In genomic region chr4:54077812-54078211, GRCh38 we compare ENCODE assay signal across 20 cellular contexts. TPM values are rescaled to one million over a fixed set of nuclear protein-coding genes. Genes with fewer than 3 reads are reported as not detected.
A peak's percentile ranks its signal among the peaks of the same experiment; 100 is the strongest.
DNase-seq lines count a peak whose midpoint lies in the region; ATAC-seq and TF ChIP-seq lines count a peak whose summit lies in the region.
"Had no signal": no experiment of that assay in that cellular context is flagged by ENCODE, and none has a peak within 500 bp of the region (broad histone marks: within the 10 kb centered on the region; RNA-seq: fewer than 3 reads in every experiment).

No MANE protein-coding gene starts in this region.

- H3K9me3 ChIP-seq in PC-3 (ENCODE audit: low read length): no peaks in the 10 kb centered on the region
- H3K9me3 ChIP-seq: esophagus muscularis mucosa, upper lobe of left lung had no signal

- H3K27me3 ChIP-seq in PC-3 (ENCODE audit: low read length): no peaks in the 10 kb centered on the region
- H3K27me3 ChIP-seq: upper lobe of left lung had no signal

- no peak overlapping the region for H3K9ac ChIP-seq in PC-3 (ENCODE audit: low read length)

- peak; percentile 17 for DNase-seq in activated CD4-positive, alpha-beta T cell treated with anti-CD3 and anti-CD28 coated beads for 36 hours
- DNase-seq in activated CD4-positive, alpha-beta T cell treated with anti-CD3 and anti-CD28 coated beads, Interleukin-2, amount 10 ng/mL, durations not matched to agents 7 days and 5 days: no peak
- DNase-seq in PC-3: peak; percentile 70
- peak; percentile 49 for DNase-seq in dedifferentiated amniotic fluid mesenchymal stem cell (ENCODE audit: extremely low spot score)
- DNase-seq in osteocyte (ENCODE audit: extremely low spot score, unreplicated experiment): no peak
- no peak for DNase-seq in immature natural killer cell
- DNase-seq: activated gamma-delta T cell; C1 segment of cervical spinal cord; DMS 273 treated with DMSO at 0.1 percent for 48 hours; Karpas-422; NCI-H1417 treated with DMSO at 0.1 percent for 48 hours; NCI-H2227 treated with DMSO at 0.1 percent for 48 hours; stimulated activated naive CD4-positive, alpha-beta T cell treated with Interleukin-2 at 50 U/mL for 16 hours; T-helper 17 cell; upper lobe of left lung had no signal

- peaks cover 36% of the 10 kb centered on the region for H3K4me1 ChIP-seq in PC-3 (ENCODE audit: insufficient read depth, low read length)

- CTCF ChIA-PET in activated CD4-positive, alpha-beta T cell treated with anti-CD3 and anti-CD28 coated beads for 36 hours (lab: Charles Lee): no interaction called here
- CTCF ChIA-PET in activated CD4-positive, alpha-beta T cell treated with anti-CD3 and anti-CD28 coated beads, Interleukin-2, amount 10 ng/mL, durations not matched to agents 7 days and 5 days (lab: Charles Lee): interaction anchor here (1.1 kb wide), 1 partner anchor 16 kb away, joined by 4 read pairs; no protein-coding TSS in a partner anchor
- CTCF ChIA-PET in PC-3 (lab: Charles Lee): no interaction called here

- no peaks in the 10 kb centered on the region for H3K79me2 ChIP-seq in PC-3 (ENCODE audit: low read length)

- no peak overlapping the region for H3K27ac Mint-ChIP-seq in activated CD4-positive, alpha-beta T cell treated with anti-CD3 and anti-CD28 coated beads for 36 hours
- H3K27ac Mint-ChIP-seq in activated CD4-positive, alpha-beta T cell treated with anti-CD3 and anti-CD28 coated beads, Interleukin-2, amount 10 ng/mL, durations not matched to agents 7 days and 5 days: no peak overlapping the region
- H3K27ac Mint-ChIP-seq in osteocyte (ENCODE audit: unreplicated experiment): peak overlapping the region; percentile 76
- H3K27ac Mint-ChIP-seq in immature natural killer cell: no peak overlapping the region
- H3K27ac Mint-ChIP-seq: T-helper 17 cell had no signal

- no TSS peak for BruUV-seq in PC-3 (replicated peaks; lab: Mats Ljungman, UMichigan)

- no peak overlapping the region for H2AFZ ChIP-seq in PC-3 (ENCODE audit: low read length)

- no peaks in the 10 kb centered on the region for H3K9me3 Mint-ChIP-seq in activated CD4-positive, alpha-beta T cell treated with anti-CD3 and anti-CD28 coated beads for 36 hours (ENCODE audit: low read depth)
- no peaks in the 10 kb centered on the region for H3K9me3 Mint-ChIP-seq in activated CD4-positive, alpha-beta T cell treated with anti-CD3 and anti-CD28 coated beads, Interleukin-2, amount 10 ng/mL, durations not matched to agents 7 days and 5 days
- no peaks in the 10 kb centered on the region for H3K9me3 Mint-ChIP-seq in osteocyte (ENCODE audit: unreplicated experiment)
- peaks cover 0 to 1% (median 0%) of the 10 kb centered on the region in 6 donors for H3K9me3 Mint-ChIP-seq in immature natural killer cell

- no peaks in the 10 kb centered on the region for H3K9me2 ChIP-seq in PC-3 (replicated peaks; ENCODE audit: low read length)

- H3K4me2 ChIP-seq in PC-3 (ENCODE audit: low read length): peak overlapping the region; percentile 3; the same call in 1 of the 2 replicates

- no peak overlapping the region for H3K27ac ChIP-seq in PC-3 (ENCODE audit: low read length)
- H3K27ac ChIP-seq: 22Rv1, esophagus muscularis mucosa, upper lobe of left lung had no signal

- TF ChIP-seq CTCF in PC-3 (conservative IDR thresholded peaks at IDR 0.05; ENCODE audit: low read depth, low read length): no peak
- no peak for TF ChIP-seq CTCF in osteocyte (IDR thresholded peaks at IDR 0.05)

- no peak overlapping the region for H3K4me3 ChIP-seq in PC-3 (ENCODE audit: low read length)
- H3K4me3 ChIP-seq: esophagus muscularis mucosa, upper lobe of left lung had no signal

- no peaks in the 10 kb centered on the region for H3K4me1 Mint-ChIP-seq in activated CD4-positive, alpha-beta T cell treated with anti-CD3 and anti-CD28 coated beads for 36 hours
- H3K4me1 Mint-ChIP-seq in activated CD4-positive, alpha-beta T cell treated with anti-CD3 and anti-CD28 coated beads, Interleukin-2, amount 10 ng/mL, durations not matched to agents 7 days and 5 days: no peaks in the 10 kb centered on the region
- H3K4me1 Mint-ChIP-seq in osteocyte (ENCODE audit: unreplicated experiment): peaks cover 66% of the 10 kb centered on the region
- no peaks in the 10 kb centered on the region for H3K4me1 Mint-ChIP-seq in immature natural killer cell
- H3K4me1 Mint-ChIP-seq: T-helper 17 cell had no signal

- H3K27me3 Mint-ChIP-seq in activated CD4-positive, alpha-beta T cell treated with anti-CD3 and anti-CD28 coated beads for 36 hours: peaks cover 15% of the 10 kb centered on the region
- H3K27me3 Mint-ChIP-seq in activated CD4-positive, alpha-beta T cell treated with anti-CD3 and anti-CD28 coated beads, Interleukin-2, amount 10 ng/mL, durations not matched to agents 7 days and 5 days: peaks cover 8% of the 10 kb centered on the region
- no peaks in the 10 kb centered on the region for H3K27me3 Mint-ChIP-seq in osteocyte (ENCODE audit: unreplicated experiment)
- H3K27me3 Mint-ChIP-seq in immature natural killer cell (ENCODE audit: low read depth in 3 of 3): peaks cover 3 to 12% (median 5%) of the 10 kb centered on the region in 3 donors

- H3F3A ChIP-seq in PC-3 (ENCODE audit: low read length, unreplicated experiment): peaks cover 5% of the 10 kb centered on the region

- intact Hi-C loops in activated CD4-positive, alpha-beta T cell treated with anti-CD3 and anti-CD28 coated beads for 36 hours (cut with DNase I, micrococcal nuclease): no loop called here
- intact Hi-C loops in PC-3 (cut with micrococcal nuclease): no loop called here

- peak; percentile 49 for ATAC-seq in activated CD4-positive, alpha-beta T cell treated with anti-CD3 and anti-CD28 coated beads for 36 hours
- no peak for ATAC-seq in PC-3
- no peak for ATAC-seq in HG03439 (IDR thresholded peaks at IDR 0.05; ENCODE audit: unreplicated experiment)
- ATAC-seq in HG03175 (IDR thresholded peaks at IDR 0.05; ENCODE audit: unreplicated experiment): no peak
- ATAC-seq: T-helper 17 cell had no signal

- H3K36me3 Mint-ChIP-seq in activated CD4-positive, alpha-beta T cell treated with anti-CD3 and anti-CD28 coated beads for 36 hours (ENCODE audit: low read depth): no peaks in the 10 kb centered on the region
- H3K36me3 Mint-ChIP-seq in activated CD4-positive, alpha-beta T cell treated with anti-CD3 and anti-CD28 coated beads, Interleukin-2, amount 10 ng/mL, durations not matched to agents 7 days and 5 days (ENCODE audit: low read depth): no peaks in the 10 kb centered on the region
- H3K36me3 Mint-ChIP-seq in osteocyte (ENCODE audit: unreplicated experiment): no peaks in the 10 kb centered on the region
- H3K36me3 Mint-ChIP-seq in immature natural killer cell: no peaks in the 10 kb centered on the region

- no peaks in the 10 kb centered on the region for H3K36me3 ChIP-seq in PC-3 (ENCODE audit: low read depth, low read length)
- H3K36me3 ChIP-seq: esophagus muscularis mucosa, upper lobe of left lung had no signal

- no peak overlapping the region for H3K4me3 Mint-ChIP-seq in activated CD4-positive, alpha-beta T cell treated with anti-CD3 and anti-CD28 coated beads for 36 hours
- H3K4me3 Mint-ChIP-seq in activated CD4-positive, alpha-beta T cell treated with anti-CD3 and anti-CD28 coated beads, Interleukin-2, amount 10 ng/mL, durations not matched to agents 7 days and 5 days: no peak overlapping the region
- H3K4me3 Mint-ChIP-seq in osteocyte (ENCODE audit: unreplicated experiment): no peak overlapping the region
- H3K4me3 Mint-ChIP-seq in immature natural killer cell: no peak overlapping the region
- H3K4me3 Mint-ChIP-seq: T-helper 17 cell had no signal

- POLR2A ChIA-PET in activated CD4-positive, alpha-beta T cell treated with anti-CD3 and anti-CD28 coated beads for 36 hours (lab: Charles Lee): no interaction called here
- POLR2A ChIA-PET in activated CD4-positive, alpha-beta T cell treated with anti-CD3 and anti-CD28 coated beads, Interleukin-2, amount 10 ng/mL, durations not matched to agents 7 days and 5 days (lab: Charles Lee): interaction anchor here (0.6 kb wide), 1 partner anchor 24 kb away, joined by 3 read pairs; no protein-coding TSS in a partner anchor
- POLR2A ChIA-PET in PC-3 (lab: Charles Lee; ENCODE audit: unreplicated experiment): no interaction called here

- no peaks in the 10 kb centered on the region for H4K20me1 ChIP-seq in PC-3 (ENCODE audit: low read length)

RNA-seq across cellular contexts. Expression of gene CHIC2, which starts 13.4 kb away (rescaled TPM):
- total RNA-seq in activated CD4-positive, alpha-beta T cell treated with anti-CD3 and anti-CD28 coated beads for 36 hours: 10 to 100 TPM; 14.7 to 17.7 TPM
- total RNA-seq in activated CD4-positive, alpha-beta T cell treated with anti-CD3 and anti-CD28 coated beads, Interleukin-2, amount 10 ng/mL, durations not matched to agents 7 days and 5 days: 10 to 100 TPM; 18.2 to 18.9 TPM
- total RNA-seq in PC-3 (2014; rRNA removed): 52.3 and 58.1 TPM in 2 replicates
- total RNA-seq in osteocyte: 55.9 and 64.1 TPM in 2 replicates
- polyA plus RNA-seq in immature natural killer cell: 10 to 100 TPM; 77.8 to 97.0 (median 88.5) TPM

RNA-seq across cellular contexts. Expression of gene GSX2, which starts 22.2 kb away (rescaled TPM):
- not detected for total RNA-seq in activated CD4-positive, alpha-beta T cell treated with anti-CD3 and anti-CD28 coated beads for 36 hours
- total RNA-seq in activated CD4-positive, alpha-beta T cell treated with anti-CD3 and anti-CD28 coated beads, Interleukin-2, amount 10 ng/mL, durations not matched to agents 7 days and 5 days: not detected
- total RNA-seq in PC-3 (2014; rRNA removed) (not detected in 2 replicates), osteocyte (0.35 and 0.47 TPM in 2 replicates)
- not detected for polyA plus RNA-seq in immature natural killer cell
- total RNA-seq: esophagus muscularis mucosa, kidney epithelial cell, T-helper 17 cell, upper lobe of left lung had no signal

Comparison
In these comparisons a context has a peak if more than half of its experiments do, and no peak if none do; other contexts are left out.
1. DNase-seq: peak in activated CD4-positive, alpha-beta T cell treated with anti-CD3 and anti-CD28 coated beads for 36 hours (single experiment), PC-3 (single experiment) and dedifferentiated amniotic fluid mesenchymal stem cell (single experiment); none in activated CD4-positive, alpha-beta T cell treated with anti-CD3 and anti-CD28 coated beads, Interleukin-2, amount 10 ng/mL, durations not matched to agents 7 days and 5 days (single experiment), osteocyte (single experiment) and immature natural killer cell (0 of 3).